ENCODE assay signal across 8 cellular contexts in the genomic region with DNA sequence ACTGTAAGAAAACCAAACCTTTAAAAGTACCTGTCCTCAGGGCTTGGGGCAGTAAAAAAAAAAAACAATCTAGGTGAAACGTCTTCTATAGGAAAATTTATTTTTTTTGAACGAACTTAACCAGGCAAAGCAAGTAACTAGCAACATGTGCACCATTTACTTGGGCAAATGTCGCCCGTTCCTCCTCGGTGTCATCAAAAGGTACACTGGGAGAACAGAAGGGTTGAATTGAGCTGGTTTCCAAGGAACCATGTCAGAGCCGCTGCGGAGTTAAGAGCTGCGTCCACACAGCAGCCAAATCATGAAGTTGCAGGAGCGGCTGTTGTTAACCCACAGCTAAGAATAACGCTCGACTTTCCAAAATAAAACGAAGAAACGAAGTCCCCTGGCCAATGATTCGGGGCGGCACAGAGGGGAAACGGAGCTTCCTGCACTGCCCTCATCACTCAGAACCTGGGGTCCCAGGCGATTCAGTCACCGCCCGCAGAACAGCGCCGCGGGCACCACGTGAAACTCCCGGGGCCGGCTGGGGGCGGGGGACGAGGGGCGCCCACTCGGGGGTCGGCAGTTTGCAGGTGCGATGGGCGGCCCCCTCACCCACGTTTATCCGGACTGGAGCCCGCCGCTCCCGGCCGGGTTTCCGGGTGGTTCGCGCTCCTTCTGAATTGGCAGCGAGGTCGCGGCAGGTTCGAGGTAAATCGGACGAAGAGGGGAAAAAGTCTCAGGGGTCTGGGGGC. TPM values are rescaled to one million over a fixed set of nuclear protein-coding genes. Genes with fewer than 3 reads are reported as not detected.
A peak's percentile ranks its signal among the peaks of the same experiment; 100 is the strongest.
DNase-seq lines count a peak whose midpoint lies in the region; ATAC-seq and TF ChIP-seq lines count a peak whose summit lies in the region.
"Not testable (repeated sequence)": the region's sequence is repeated elsewhere in the genome, so short reads cannot be mapped to it uniquely, and the experiment has no call there.

No MANE protein-coding gene starts in this region.

- not testable (repeated sequence) for H3K9me2 ChIP-seq in OCI-LY1 (ENCODE audit: low read depth, low read length)

- not testable (repeated sequence) for H3K27me3 Mint-ChIP-seq in CD4-positive, alpha-beta memory T cell; osteocyte (ENCODE audit: unreplicated experiment)

- H3K27me3 ChIP-seq in CD4-positive, alpha-beta memory T cell (ENCODE audit: insufficient read depth, low read length); OCI-LY1 (ENCODE audit: insufficient read depth, low read length); iPS-15b (ENCODE audit: control insufficient read depth, insufficient read depth, low read length): not testable (repeated sequence)

- H3K4me3 ChIP-seq in CD4-positive, alpha-beta memory T cell (ENCODE audit: low read length in 2 of 2), result peak overlapping the region in 1 of 2 donors; percentile 45
- H3K4me3 ChIP-seq in OCI-LY1 (ENCODE audit: low read depth, low read length, poor library complexity, severe bottlenecking) (peak overlapping the region; percentile 69), choroid plexus epithelial cell (ENCODE audit: low read depth, low read length) (peak overlapping the region; percentile 66), iPS-15b (ENCODE audit: low read depth, low read length) (peak overlapping the region; percentile 46)

- POLR2A ChIA-PET in CD4-positive, alpha-beta memory T cell (lab: Charles Lee; ENCODE audit: partially characterized antibody), result not testable (repeated sequence)

- H3K27ac Mint-ChIP-seq in CD4-positive, alpha-beta memory T cell, result peak overlapping the region in 6 of 7 donors; percentile 42 to 93 (median 76)
- not testable (repeated sequence) for H3K27ac Mint-ChIP-seq in osteocyte (ENCODE audit: unreplicated experiment)

- H3K27ac ChIP-seq in CD4-positive, alpha-beta memory T cell (ENCODE audit: low read depth, low read length), result peak overlapping the region; percentile 56
- H3K27ac ChIP-seq in OCI-LY1 (ENCODE audit: low read depth, low read length, poor library complexity, severe bottlenecking), result peak overlapping the region; percentile 40

- not testable (repeated sequence) for H3K4me1 ChIP-seq in CD4-positive, alpha-beta memory T cell (ENCODE audit: insufficient read depth, low read length); OCI-LY1 (ENCODE audit: insufficient read depth, low read length, severe bottlenecking); iPS-15b (ENCODE audit: control insufficient read depth, insufficient read depth, low read length)

- H3K9ac ChIP-seq in OCI-LY1 (ENCODE audit: low read length), result peak overlapping the region; percentile 68
- not testable (repeated sequence) for H3K9ac ChIP-seq in iPS-15b (ENCODE audit: low read depth, low read length)

- not testable (repeated sequence) for H3K9me3 Mint-ChIP-seq in CD4-positive, alpha-beta memory T cell; osteocyte (ENCODE audit: unreplicated experiment)

- H3K4me2 ChIP-seq in OCI-LY1 (ENCODE audit: low read length), result peak overlapping the region; percentile 76

- not testable (repeated sequence) for TF ChIP-seq CTCF in OCI-LY1 (IDR thresholded peaks at IDR 0.05; ENCODE audit: low read length); choroid plexus epithelial cell (conservative IDR thresholded peaks at IDR 0.05; ENCODE audit: low read depth, low read length); osteocyte (IDR thresholded peaks at IDR 0.05)

- intact Hi-C loops in CD4-positive, alpha-beta memory T cell (cut with micrococcal nuclease), result not testable (repeated sequence)

- H3K36me3 ChIP-seq in CD4-positive, alpha-beta memory T cell (ENCODE audit: insufficient read depth, low read length); OCI-LY1 (ENCODE audit: insufficient read depth, low read length); iPS-15b (ENCODE audit: control insufficient read depth, insufficient read depth, low read length): not testable (repeated sequence)

- H4K20me1 ChIP-seq in OCI-LY1 (ENCODE audit: insufficient read depth, low read length), result not testable (repeated sequence)

- not testable (repeated sequence) for H3K9me3 ChIP-seq in CD4-positive, alpha-beta memory T cell (ENCODE audit: control insufficient read depth in 1 of 2, low read length in 2 of 2); OCI-LY1 (ENCODE audit: low read length); iPS-15b (ENCODE audit: control insufficient read depth, insufficient read depth, low read length)

- H3F3A ChIP-seq in OCI-LY1 (ENCODE audit: insufficient read depth, low read length), result not testable (repeated sequence)

- peaks cover 6 to 11% (median 9%) of the 10 kb centered on the region in 4 donors for H3K4me1 Mint-ChIP-seq in CD4-positive, alpha-beta memory T cell
- H3K4me1 Mint-ChIP-seq in osteocyte (ENCODE audit: unreplicated experiment), result not testable (repeated sequence)

- not testable (repeated sequence) for H3K79me2 ChIP-seq in OCI-LY1 (ENCODE audit: insufficient read depth, low read length)

- CTCF ChIA-PET in CD4-positive, alpha-beta memory T cell (lab: Charles Lee; ENCODE audit: partially characterized antibody), result not testable (repeated sequence)

- not testable (repeated sequence) for H3K36me3 Mint-ChIP-seq in CD4-positive, alpha-beta memory T cell; osteocyte (ENCODE audit: unreplicated experiment)

- peak in 3 of 5 donors; percentile 0 to 46 (median 5) for DNase-seq in CD4-positive, alpha-beta memory T cell
- peak; percentile 47 for DNase-seq in activated CD8-positive, alpha-beta memory T cell treated with anti-CD3 and anti-CD28 coated beads, Interleukin-2, amount 50 U/mL, for 4 hours
- DNase-seq in choroid plexus epithelial cell (ENCODE audit: low read depth), result peak; percentile 1
- not testable (repeated sequence) for DNase-seq in osteocyte (ENCODE audit: extremely low spot score, unreplicated experiment)
- DNase-seq in stimulated activated naive CD8-positive, alpha-beta T cell treated with anti-CD3 and anti-CD28 coated beads, Interleukin-15, Interleukin-2, amounts not matched to agents 100 U/mL and 50 U/mL, for 24 hours, result peak; percentile 51

- peak; percentile 14 for ATAC-seq in GM21825 (IDR thresholded peaks at IDR 0.05; ENCODE audit: unreplicated experiment)
- ATAC-seq in stimulated activated naive CD8-positive, alpha-beta T cell treated with anti-CD3 and anti-CD28 coated beads, Interleukin-15, Interleukin-2, amounts not matched to agents 100 U/mL and 50 U/mL, for 24 hours, result not testable (repeated sequence)

- H2AFZ ChIP-seq in OCI-LY1 (ENCODE audit: low read length), result not testable (repeated sequence)

- peak overlapping the region; percentile 82 to 91 (median 88) for H3K4me3 Mint-ChIP-seq in CD4-positive, alpha-beta memory T cell
- peak overlapping the region; percentile 69 for H3K4me3 Mint-ChIP-seq in osteocyte (ENCODE audit: unreplicated experiment)

RNA-seq across cellular contexts. Expression of a gene that starts 53.6 kb away (rescaled TPM):
- 10 to 100 TPM; 11.7 to 17.8 TPM for total RNA-seq in CD4-positive, alpha-beta memory T cell
- 1 to 10 TPM in 1 of 2 donors, under 1 TPM in 1; 0.79 to 2.2 TPM for polyA plus RNA-seq in CD4-positive, alpha-beta memory T cell
- total RNA-seq in osteocyte, result 3.3 and 4.4 TPM in 2 replicates
